ENCODE assay signal across 28 cellular contexts in genomic region chr5:51539232-51539631, GRCh38.
"Had no signal": no experiment of that assay in that cellular context is flagged by ENCODE, and none has a peak within 500 bp of the region (broad histone marks: within the 10 kb centered on the region; RNA-seq: fewer than 3 reads in every experiment).

No MANE protein-coding gene starts in this region.

- ATAC-seq: natural killer cell; psoas muscle; right cardiac atrium; sciatic nerve; stimulated activated memory B cell treated with anti-CD40 and anti-IgM and Interleukin-4, amounts not matched to agents 10 μg/mL and 1 μg/mL and 100 μg/mL, for 72 hours; stimulated activated naive CD8-positive, alpha-beta T cell treated with anti-CD3 and anti-CD28 coated beads, Interleukin-15, amount 100 ng/mL, for 72 hours; stimulated activated naive CD8-positive, alpha-beta T cell treated with anti-CD3 and anti-CD28 coated beads, Interleukin-15, Interleukin-2, amounts not matched to agents 100 U/mL and 50 U/mL, for 24 hours; upper lobe of right lung had no signal

- H2AFZ ChIP-seq: neural progenitor cell, parathyroid adenoma had no signal

- H3K27ac ChIP-seq: neural progenitor cell, ovary, parathyroid adenoma, psoas muscle, skin epidermis, spleen, suprapubic skin, testis, tibial artery, transverse colon, upper lobe of right lung, uterus had no signal

- H3K36me3 ChIP-seq: neural progenitor cell, ovary, spleen, suprapubic skin, tibial artery, transverse colon, upper lobe of right lung, uterus had no signal

- H3K4me1 ChIP-seq: neural progenitor cell, parathyroid adenoma, psoas muscle, spleen, suprapubic skin, testis, tibial artery, transverse colon, upper lobe of right lung, uterus had no signal

- DNase-seq: natural killer cell; occipital lobe; ovary; posterior cingulate gyrus; psoas muscle; right cardiac atrium; spleen; stimulated activated CD4-positive, alpha-beta T cell treated with anti-CD3 and anti-CD28 coated beads, Interleukin-12 subunit alpha, Interleukin-12 subunit beta, amount 100 ng/mL, for 4 hours; stimulated activated CD4-positive, alpha-beta T cell treated with anti-CD3 and anti-CD28 coated beads, Interleukin-1b, Interleukin-23, amount 100 ng/mL, for 48 hours; stimulated activated CD4-positive, alpha-beta T cell treated with anti-CD3 and anti-CD28 coated beads, Interleukin-4, amount 100 ng/mL, for 1 hour; stimulated activated CD4-positive, alpha-beta T cell treated with anti-CD3 and anti-CD28 coated beads, Interleukin-4, amount 100 ng/mL, for 4 hours; stimulated activated CD8-positive, alpha-beta memory T cell treated with anti-CD3 and anti-CD28 coated beads, Interleukin-4, amount 100 ng/mL, for 48 hours; stimulated activated naive CD4-positive, alpha-beta T cell; stimulated activated naive CD8-positive, alpha-beta T cell treated with anti-CD3 and anti-CD28 coated beads, Interleukin-15, amount 100 ng/mL, for 72 hours; stimulated activated naive CD8-positive, alpha-beta T cell treated with anti-CD3 and anti-CD28 coated beads, Interleukin-15, Interleukin-2, amounts not matched to agents 100 U/mL and 50 U/mL, for 24 hours; substantia nigra; testis; tibial artery; transverse colon; upper lobe of right lung; uterus had no signal

- H3K4me3 ChIP-seq: neural progenitor cell, ovary, psoas muscle, skin epidermis, smooth muscle cell, spleen, suprapubic skin, testis, tibial artery, transverse colon, upper lobe of right lung, uterus had no signal

- H3K4me2 ChIP-seq: neural progenitor cell, smooth muscle cell had no signal

- H3K9ac ChIP-seq: neural progenitor cell, parathyroid adenoma had no signal

- H3K27me3 ChIP-seq: neural progenitor cell, ovary, spleen, suprapubic skin, testis, tibial artery, transverse colon, upper lobe of right lung, uterus had no signal

- H3K9me3 ChIP-seq: ovary, testis, upper lobe of right lung had no signal

- H3K79me2 ChIP-seq: parathyroid adenoma had no signal
